In genomic region chr2:176096243-176096985, GRCh38 we compare ENCODE assay signal across 9 cellular contexts. TPM values are rescaled to one million over a fixed set of nuclear protein-coding genes. Genes with fewer than 3 reads are reported as not detected.
DNase-seq lines count a peak whose midpoint lies in the region; ATAC-seq and TF ChIP-seq lines count a peak whose summit lies in the region.
"Had no signal": no experiment of that assay in that cellular context is flagged by ENCODE, and none has a peak within 500 bp of the region (broad histone marks: within the 10 kb centered on the region; RNA-seq: fewer than 3 reads in every experiment).

No MANE protein-coding gene starts in this region.

- H3K9me3 ChIP-seq in psoas muscle: no peaks in the 10 kb centered on the region

- H3K4me3 ChIP-seq in psoas muscle: peak overlapping the region; percentile 35

- peaks cover 3 to 100% (median 76%) of the 10 kb centered on the region in 3 donors for H3K27me3 ChIP-seq in psoas muscle (ENCODE audit: insufficient read depth in 3 of 3, low read length in 2 of 3)

- peaks cover 39% of the 10 kb centered on the region for H3K4me1 Mint-ChIP-seq in dendritic cell treated with granulocyte-macrophage colony-stimulating factor and Interleukin-4, amounts not matched to agents 40 ng/mL and 50 ng/mL, for 4 days (ENCODE audit: low read depth)

- peak overlapping the region; percentile 71 for H3K4me3 Mint-ChIP-seq in dendritic cell treated with granulocyte-macrophage colony-stimulating factor and Interleukin-4, amounts not matched to agents 40 ng/mL and 50 ng/mL, for 4 days

- intact Hi-C loops in dendritic cell treated with granulocyte-macrophage colony-stimulating factor and Interleukin-4, amounts not matched to agents 40 ng/mL and 50 ng/mL, for 4 days (cut with micrococcal nuclease): loop anchor here (2.0 to 10.0 kb wide), 2 partner anchors 92 to 730 kb away; partner anchors contain the start of gene LNPK
- intact Hi-C loops in psoas muscle (cut with DNase I): loop anchor here (5.0 to 10.0 kb wide), 2 partner anchors 842 to 844 kb away; no protein-coding TSS in a partner anchor

- peak; percentile 49 for DNase-seq in ELR (ENCODE audit: low read depth)
- peak; percentile 24 for DNase-seq in NCI-H526 treated with DMSO at 0.1 percent for 48 hours (lab: John Stamatoyannopoulos, UW)
- DNase-seq in psoas muscle: no peak
- no peak for DNase-seq in substantia nigra (lab: John Stamatoyannopoulos, UW)
- no peak for DNase-seq in HuH-7.5 (ENCODE audit: low spot score)

- peaks cover 23% of the 10 kb centered on the region for H3K4me1 ChIP-seq in psoas muscle

- no peaks in the 10 kb centered on the region for H3K9me3 Mint-ChIP-seq in dendritic cell treated with granulocyte-macrophage colony-stimulating factor and Interleukin-4, amounts not matched to agents 40 ng/mL and 50 ng/mL, for 4 days

- no peak for ATAC-seq in psoas muscle
- no peak for ATAC-seq in GM18858 (IDR thresholded peaks at IDR 0.05; ENCODE audit: unreplicated experiment)
- ATAC-seq in GM18870 (IDR thresholded peaks at IDR 0.05; ENCODE audit: unreplicated experiment): no peak

- WGBS in psoas muscle, 3 donors: 13 to 22% (median 13%) methylated on average over 16 of the region's 16 CpGs

- H3K27me3 Mint-ChIP-seq in dendritic cell treated with granulocyte-macrophage colony-stimulating factor and Interleukin-4, amounts not matched to agents 40 ng/mL and 50 ng/mL, for 4 days: peaks cover 94% of the 10 kb centered on the region

- H3K27ac Mint-ChIP-seq in dendritic cell treated with granulocyte-macrophage colony-stimulating factor and Interleukin-4, amounts not matched to agents 40 ng/mL and 50 ng/mL, for 4 days: no peak overlapping the region

- H3K36me3 ChIP-seq in psoas muscle (ENCODE audit: insufficient read depth in 1 of 2, low read depth in 1 of 2): no peaks in the 10 kb centered on the region

- TF ChIP-seq CTCF in psoas muscle (IDR thresholded peaks at IDR 0.05): no peak

- no peak overlapping the region for H3K27ac ChIP-seq in psoas muscle
- H3K27ac ChIP-seq in substantia nigra (ENCODE audit: low read depth, low read length, poor library complexity, severe bottlenecking): no peak overlapping the region

- no peaks in the 10 kb centered on the region for H3K36me3 Mint-ChIP-seq in dendritic cell treated with granulocyte-macrophage colony-stimulating factor and Interleukin-4, amounts not matched to agents 40 ng/mL and 50 ng/mL, for 4 days (ENCODE audit: low read depth)

RNA-seq across cellular contexts. Expression of gene HOXD12, which starts 3.2 kb away (rescaled TPM):
- total RNA-seq in psoas muscle: not detected
- not detected for polyA plus RNA-seq in psoas muscle
- polyA plus RNA-seq: adipose tissue had no signal

RNA-seq across cellular contexts. Expression of gene HOXD13, which starts 3.9 kb away (rescaled TPM):
- not detected for total RNA-seq in psoas muscle
- polyA plus RNA-seq in psoas muscle: under 1 TPM in 1 of 3 donors, not detected in 2; 0.01 TPM

RNA-seq across cellular contexts. Expression of gene HOXD11, which starts 10.7 kb away (rescaled TPM):
- total RNA-seq in psoas muscle: not detected
- polyA plus RNA-seq in psoas muscle: not detected

RNA-seq across cellular contexts. Expression of gene EVX2, which starts 12.7 kb away (rescaled TPM):
- total RNA-seq in psoas muscle: not detected
- polyA plus RNA-seq in psoas muscle: not detected
- polyA plus RNA-seq: adipose tissue had no signal

RNA-seq across cellular contexts. Expression of gene HOXD10, which starts 20.2 kb away (rescaled TPM):
- total RNA-seq in psoas muscle: not detected
- under 1 TPM in 2 of 3 donors, not detected in 1; 0.03 to 0.04 TPM for polyA plus RNA-seq in psoas muscle

Comparison
In these comparisons a context has a peak if more than half of its experiments do, and no peak if none do; other contexts are left out.
1. DNase-seq: peak in ELR (single experiment) and NCI-H526 treated with DMSO at 0.1 percent for 48 hours (single experiment); none in psoas muscle (0 of 2), substantia nigra (0 of 49) and HuH-7.5 (single experiment).